In genomic region chr6:123913858-123914257, GRCh38 we compare ENCODE assay signal across 18 cellular contexts.
A peak's percentile ranks its signal among the peaks of the same experiment; 100 is the strongest.
DNase-seq lines count a peak whose midpoint lies in the region; ATAC-seq and TF ChIP-seq lines count a peak whose summit lies in the region.
"Had no signal": no experiment of that assay in that cellular context is flagged by ENCODE, and none has a peak within 500 bp of the region (broad histone marks: within the 10 kb centered on the region; RNA-seq: fewer than 3 reads in every experiment).

No MANE protein-coding gene starts in this region.

- ATAC-seq in GM19023 (IDR thresholded peaks at IDR 0.05; ENCODE audit: unreplicated experiment) = no peak
- ATAC-seq: PC-3 had no signal

- peaks cover 4% of the 10 kb centered on the region for H3K9me3 Mint-ChIP-seq in osteocyte (ENCODE audit: unreplicated experiment)

- no peak overlapping the region for H3K4me3 ChIP-seq in spleen

- no peaks in the 10 kb centered on the region for H3K36me3 ChIP-seq in spleen

- peak overlapping the region; percentile 69 for H3K27ac Mint-ChIP-seq in osteocyte (ENCODE audit: unreplicated experiment)
- H3K27ac Mint-ChIP-seq: H9 had no signal

- H3K4me1 Mint-ChIP-seq in osteocyte (ENCODE audit: unreplicated experiment) = peaks cover 20% of the 10 kb centered on the region

- no peak overlapping the region for H3K27ac ChIP-seq in spleen

- 67 to 93% (median 72%) methylated on average over 1 of the region's 1 CpG for WGBS in spleen, 5 donors

- no peaks in the 10 kb centered on the region for H3K27me3 Mint-ChIP-seq in osteocyte (ENCODE audit: unreplicated experiment)

- H3K9me3 ChIP-seq in spleen = no peaks in the 10 kb centered on the region

- no peaks in the 10 kb centered on the region for H3K4me1 ChIP-seq in spleen

- intact Hi-C loops in spleen (cut with DNase I; ENCODE audit: low total_unique reads) = no loop called here

- H3K4me3 Mint-ChIP-seq in osteocyte (ENCODE audit: unreplicated experiment) = no peak overlapping the region
- H3K4me3 Mint-ChIP-seq: H9 had no signal

- DNase-seq in LHCN-M2 (ENCODE audit: low read depth) = peak; percentile 42
- peak; percentile 52 for DNase-seq in astrocyte of the hippocampus (ENCODE audit: low read depth, low spot score)
- DNase-seq in fibroblast of peridontal ligament (ENCODE audit: extremely low read depth) = peak; percentile 18
- no peak for DNase-seq in osteocyte (ENCODE audit: extremely low spot score, unreplicated experiment)
- DNase-seq in stimulated activated CD4-positive, alpha-beta T cell treated with anti-CD3 and anti-CD28 coated beads, Interleukin-4, amount 100 ng/mL, for 1 hour = no peak
- no peak for DNase-seq in spleen
- DNase-seq in NCI-H345 (lab: John Stamatoyannopoulos, UW) = no peak
- DNase-seq: ACHN, AML-193, COR-L47, GF-D8, H9, NCI-H1436, NCI-H2029, NCI-H2171, NCI-H82, PC-3 had no signal

- H3K27me3 ChIP-seq in spleen (replicated peaks in 1 of 7) = no peaks in the 10 kb centered on the region

- H3K36me3 Mint-ChIP-seq in osteocyte (ENCODE audit: unreplicated experiment) = no peaks in the 10 kb centered on the region

- no peak for TF ChIP-seq POLR2A in spleen (IDR thresholded peaks at IDR 0.05)

- TF ChIP-seq CTCF in osteocyte (IDR thresholded peaks at IDR 0.05) (no peak), spleen (IDR thresholded peaks at IDR 0.05 in 8 of 11, conservative IDR thresholded peaks at IDR 0.05 in 3 of 11) (no peak)

Comparison
In these comparisons a context has a peak if more than half of its experiments do, and no peak if none do; other contexts are left out.
1. DNase-seq: peak in LHCN-M2 (single experiment), astrocyte of the hippocampus (single experiment) and fibroblast of peridontal ligament (single experiment); none in osteocyte (single experiment), stimulated activated CD4-positive, alpha-beta T cell treated with anti-CD3 and anti-CD28 coated beads, Interleukin-4, amount 100 ng/mL, for 1 hour (single experiment), spleen (single experiment) and NCI-H345 (single experiment).